In the genomic region with DNA sequence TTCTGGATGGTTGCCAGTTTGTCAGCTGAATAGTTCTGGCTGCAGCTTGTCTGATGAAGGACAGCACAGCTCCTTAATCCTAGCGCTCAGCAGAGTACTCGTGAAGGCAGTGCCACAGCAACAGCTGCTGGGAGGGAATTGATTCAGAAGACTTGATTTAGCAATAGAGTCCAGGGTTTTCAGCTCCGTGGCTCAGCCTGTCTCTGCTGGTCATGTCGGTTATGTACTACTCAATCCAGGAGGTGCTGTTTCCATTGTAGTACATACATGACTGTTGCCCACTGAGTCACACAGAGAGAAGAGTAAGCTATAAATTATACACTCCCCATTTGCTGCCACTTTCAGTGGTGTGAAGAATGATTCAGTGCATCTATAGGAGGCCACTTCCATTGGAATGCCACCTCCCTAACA, we compare ENCODE assay signal across 10 cellular contexts. TPM values are rescaled to one million over a fixed set of nuclear protein-coding genes. Genes with fewer than 3 reads are reported as not detected.
A peak's percentile ranks its signal among the peaks of the same experiment; 100 is the strongest.
DNase-seq lines count a peak whose midpoint lies in the region; ATAC-seq and TF ChIP-seq lines count a peak whose summit lies in the region.
"Not testable (repeated sequence)": the region's sequence is repeated elsewhere in the genome, so short reads cannot be mapped to it uniquely, and the experiment has no call there.
"Had no signal": no experiment of that assay in that cellular context is flagged by ENCODE, and none has a peak within 500 bp of the region (broad histone marks: within the 10 kb centered on the region; RNA-seq: fewer than 3 reads in every experiment).

No MANE protein-coding gene starts in this region.

- not testable (repeated sequence) for H2BK120ac ChIP-seq in mesenchymal stem cell (ENCODE audit: low read depth, low read length)

- not testable (repeated sequence) for H3K4me2 ChIP-seq in mesenchymal stem cell (ENCODE audit: low read length, poor library complexity, severe bottlenecking)

- not testable (repeated sequence) for H3K4me3 ChIP-seq in epithelial cell of esophagus (ENCODE audit: low read length); mesenchymal stem cell (ENCODE audit: insufficient read depth in 1 of 2, low read depth in 1 of 2, low read length in 2 of 2); testis

- H4K8ac ChIP-seq in mesenchymal stem cell (ENCODE audit: low read length): not testable (repeated sequence)

- not testable (repeated sequence) for H3K36me3 Mint-ChIP-seq in activated naive CD4-positive, alpha-beta T cell treated with anti-CD3 and anti-CD28 coated beads, Interleukin-2, amount 50 U/mL, for 72 hours

- not testable (repeated sequence) for H4K91ac ChIP-seq in mesenchymal stem cell (ENCODE audit: low read length)

- H3K27ac Mint-ChIP-seq in activated naive CD4-positive, alpha-beta T cell treated with anti-CD3 and anti-CD28 coated beads, Interleukin-2, amount 50 U/mL, for 72 hours: not testable (repeated sequence)

- TF ChIP-seq POLR2A in testis (IDR thresholded peaks at IDR 0.05): not testable (repeated sequence)

- WGBS in mesenchymal stem cell: 60% methylated on average over 2 of the region's 4 CpGs
- 22 to 46% methylated on average over 3 to 4 of the region's 4 CpGs for WGBS in testis, 2 donors

- H2BK12ac ChIP-seq in mesenchymal stem cell (ENCODE audit: low read length in 2 of 2): not testable (repeated sequence)

- H3K79me1 ChIP-seq in mesenchymal stem cell (replicated peaks; ENCODE audit: low read length, poor library complexity, severe bottlenecking): not testable (repeated sequence)

- H3K27me3 ChIP-seq in mesenchymal stem cell (ENCODE audit: control insufficient read depth in 1 of 2, insufficient read depth in 1 of 2, low read length in 2 of 2); testis: not testable (repeated sequence)

- not testable (repeated sequence) for H3K36me3 ChIP-seq in mesenchymal stem cell (ENCODE audit: control insufficient read depth in 1 of 2, insufficient read depth in 2 of 2, low read depth in 1 of 2, low read length in 2 of 2); testis (ENCODE audit: low read depth, missing control alignments)

- not testable (repeated sequence) for H3K4ac ChIP-seq in mesenchymal stem cell (ENCODE audit: low read depth in 1 of 2, low read length in 2 of 2)

- not testable (repeated sequence) for H3K9me3 Mint-ChIP-seq in activated naive CD4-positive, alpha-beta T cell treated with anti-CD3 and anti-CD28 coated beads, Interleukin-2, amount 50 U/mL, for 72 hours

- not testable (repeated sequence) for H3K14ac ChIP-seq in mesenchymal stem cell (ENCODE audit: low read length in 2 of 2)

- intact Hi-C loops in testis (cut with DNase I; ENCODE audit: low total_unique reads): not testable (repeated sequence)

- ATAC-seq in activated naive CD4-positive, alpha-beta T cell treated with anti-CD3 and anti-CD28 coated beads, Interleukin-2, amount 50 U/mL, for 72 hours: peak; percentile 80 to 100

- H2AFZ ChIP-seq in mesenchymal stem cell (ENCODE audit: low read depth, low read length): not testable (repeated sequence)

- H3K4me1 ChIP-seq in mesenchymal stem cell (ENCODE audit: control insufficient read depth, insufficient read depth, low read depth, low read length); testis: not testable (repeated sequence)

- H2BK5ac ChIP-seq in mesenchymal stem cell (ENCODE audit: low read depth, low read length, poor library complexity, severe bottlenecking): not testable (repeated sequence)

- DNase-seq in DMS79 treated with DMSO at 0.1 percent for 48 hours (lab: John Stamatoyannopoulos, UW) (peak; percentile 19), NCI-H1105 (lab: John Stamatoyannopoulos, UW) (peak; percentile 49), RPMI8226 (peak; percentile 4), epithelial cell of esophagus (ENCODE audit: low read depth) (peak; percentile 70), foreskin melanocyte (peak; percentile 22), mesenchymal stem cell (peak; percentile 54), testis (peak; percentile 70)
- peak in 1 of 2 donors; percentile 16 for DNase-seq in activated naive CD4-positive, alpha-beta T cell treated with anti-CD3 and anti-CD28 coated beads, Interleukin-2, amount 50 U/mL, for 72 hours (ENCODE audit: low spot score in 2 of 2)

- H2AK5ac ChIP-seq in mesenchymal stem cell (ENCODE audit: low read length, severe bottlenecking): not testable (repeated sequence)

- not testable (repeated sequence) for H3K9ac ChIP-seq in mesenchymal stem cell (ENCODE audit: low read length)

- TF ChIP-seq CTCF in epithelial cell of esophagus (IDR thresholded peaks at IDR 0.05; ENCODE audit: insufficient read depth, low read depth, low read length, missing control alignments); testis (IDR thresholded peaks at IDR 0.05): not testable (repeated sequence)

- not testable (repeated sequence) for H3K27ac ChIP-seq in mesenchymal stem cell (ENCODE audit: low read length, poor library complexity, severe bottlenecking); testis

- H3K9me3 ChIP-seq in mesenchymal stem cell (ENCODE audit: control insufficient read depth, low read length); testis: not testable (repeated sequence)

- not testable (repeated sequence) for H3K18ac ChIP-seq in mesenchymal stem cell (ENCODE audit: low read depth in 1 of 2, low read length in 2 of 2)

- H2BK15ac ChIP-seq in mesenchymal stem cell (ENCODE audit: low read depth, poor library complexity, severe bottlenecking): not testable (repeated sequence)

- H3K23ac ChIP-seq in mesenchymal stem cell (ENCODE audit: low read length in 2 of 2): not testable (repeated sequence)

RNA-seq across cellular contexts. Expression of a gene that starts 28.3 kb away (rescaled TPM):
- 1 to 10 TPM in 1 of 2 donors, under 1 TPM in 1; 0.48 to 3.5 TPM for total RNA-seq in activated naive CD4-positive, alpha-beta T cell treated with anti-CD3 and anti-CD28 coated beads, Interleukin-2, amount 50 U/mL, for 72 hours
- polyA plus RNA-seq in mesenchymal stem cell (2013, experiment 1 of 2): 0.18 TPM
- polyA plus RNA-seq in mesenchymal stem cell (2013, experiment 2 of 2): 0.79 TPM
- 10 to 100 TPM; 33.6 to 49.4 TPM for total RNA-seq in testis
- 6.3 TPM for polyA plus RNA-seq in testis (ENCODE audit: insufficient read depth, low read depth, low replicate concordance)
- total RNA-seq: frontal cortex had no signal
- polyA plus RNA-seq: CD4-positive, alpha-beta memory T cell had no signal

Comparison
In these comparisons a context has a peak if more than half of its experiments do, and no peak if none do; other contexts are left out.
1. RNA of a gene that starts 28.3 kb away (total RNA-seq): 33.6 to 49.4 TPM in testis; 0.48 to 3.5 TPM in activated naive CD4-positive, alpha-beta T cell treated with anti-CD3 and anti-CD28 coated beads, Interleukin-2, amount 50 U/mL, for 72 hours; every median in the first group is over 4 times any median in the second.